In the genomic region with DNA sequence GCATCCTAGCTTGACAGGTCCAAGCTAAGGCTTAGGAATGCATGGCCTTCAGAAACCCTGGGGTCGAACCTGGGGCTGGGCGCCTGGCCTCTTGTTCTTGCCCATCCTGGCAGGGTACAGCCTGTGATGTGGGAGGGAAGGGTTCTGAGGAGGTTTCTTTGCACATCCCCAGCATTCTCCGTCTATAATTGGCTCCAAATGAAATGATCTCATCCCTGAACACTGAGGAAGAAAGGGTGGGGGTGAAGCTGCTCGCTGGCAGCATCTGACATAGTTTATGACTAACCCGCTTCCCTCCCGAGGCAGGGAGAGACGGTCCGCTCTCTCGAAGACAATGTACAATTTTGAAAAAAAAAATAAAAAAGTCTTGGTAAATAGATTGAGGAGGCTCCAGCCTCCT, we compare ENCODE assay signal across 10 cellular contexts.
A peak's percentile ranks its signal among the peaks of the same experiment; 100 is the strongest.
DNase-seq lines count a peak whose midpoint lies in the region; ATAC-seq and TF ChIP-seq lines count a peak whose summit lies in the region.
"Had no signal": no experiment of that assay in that cellular context is flagged by ENCODE, and none has a peak within 500 bp of the region (broad histone marks: within the 10 kb centered on the region; RNA-seq: fewer than 3 reads in every experiment).

No MANE protein-coding gene starts in this region.

- H3K9me3 ChIP-seq in HEK293 (ENCODE audit: control insufficient read depth, insufficient read depth, low read depth, low read length) (no peaks in the 10 kb centered on the region), heart left ventricle (no peaks in the 10 kb centered on the region), testis (no peaks in the 10 kb centered on the region)

- H3K27me3 ChIP-seq in heart left ventricle (no peaks in the 10 kb centered on the region), testis (no peaks in the 10 kb centered on the region)

- POLR2A ChIA-PET in HEK293 (lab: Yijun Ruan, JAX) = interaction anchor here (0.6 to 1.4 kb wide), 2 partner anchors 158 to 164 kb away, joined by 3 to 5 read pairs; no protein-coding TSS in a partner anchor

- DNase-seq in heart left ventricle (peak in 4 of 5 donors; percentile 45 to 74 (median 62)), skeletal muscle cell (ENCODE audit: low read depth) (peak; percentile 70), activated gamma-delta T cell treated with Interleukin-2 at 50 U/mL for 16 hours (no peak), SIG-M5 (lab: John Stamatoyannopoulos, UW) (no peak), NCI-H1048 (lab: John Stamatoyannopoulos, UW) (no peak), testis (no peak)
- DNase-seq: Karpas-422 had no signal

- no peak for TF ChIP-seq POLR2A in heart left ventricle (IDR thresholded peaks at IDR 0.05)
- no peak for TF ChIP-seq POLR2A in testis (IDR thresholded peaks at IDR 0.05)

- CTCF ChIA-PET in HEK293 (lab: Yijun Ruan, JAX) = interaction anchor here (0.8 to 4.5 kb wide), 9 partner anchors 9 to 189 kb away, joined by 3 to 25 read pairs (median 7); no protein-coding TSS in a partner anchor

- intact Hi-C loops in heart left ventricle (cut with DNase I) (loop anchor here in 2 of 10 donors (2.0 to 5.0 kb wide), 2 partner anchors 32 to 46 kb away; no protein-coding TSS in a partner anchor), testis (cut with DNase I; ENCODE audit: low total_unique reads) (no loop called here)

- H3K4me1 ChIP-seq in HEK293 (ENCODE audit: control insufficient read depth, insufficient read depth, low read length) (no peaks in the 10 kb centered on the region; the same call in 1 of the 2 replicates), heart left ventricle (peaks cover 0 to 18% (median 11%) of the 10 kb centered on the region in 12 donors), testis (no peaks in the 10 kb centered on the region)
- H3K4me1 ChIP-seq: parathyroid adenoma had no signal

- H3K27ac ChIP-seq in HEK293 (ENCODE audit: extremely low read depth, low read depth, low read length) (no peak overlapping the region), adipose tissue (ENCODE audit: low read depth, low read length) (peak overlapping the region; percentile 56), heart left ventricle (peak overlapping the region in 7 of 12 donors; percentile 15 to 68 (median 49)), testis (no peak overlapping the region)
- H3K27ac ChIP-seq: parathyroid adenoma had no signal

- TF ChIP-seq CTCF in HEK293 (tag by site-specific recombination; IDR thresholded peaks at IDR 0.05) (no peak), heart left ventricle (IDR thresholded peaks at IDR 0.05) (no peak), testis (IDR thresholded peaks at IDR 0.05) (no peak)

- peak; percentile 71 to 98 (median 95) for ATAC-seq in heart left ventricle

- 22 to 36% (median 33%) methylated on average over 9 of the region's 9 CpGs for WGBS in adipose tissue, 3 donors
- WGBS in heart left ventricle, 4 donors = 5 to 34% (median 16%) methylated on average over 8 to 9 of the region's 9 CpGs
- 43 to 44% methylated on average over 9 of the region's 9 CpGs for WGBS in testis, 2 donors

- H3K4me3 ChIP-seq in HEK293 (ENCODE audit: low read depth, low read length) (peak overlapping the region; percentile 8; the same call in 1 of the 2 replicates), heart left ventricle (no peak overlapping the region), skeletal muscle cell (ENCODE audit: low read depth, low read length) (no peak overlapping the region), testis (no peak overlapping the region)

- H3K36me3 ChIP-seq in HEK293 (ENCODE audit: control insufficient read depth in 2 of 2, insufficient read depth in 1 of 2, low read length in 2 of 2) (no peaks in the 10 kb centered on the region), heart left ventricle (no peaks in the 10 kb centered on the region), testis (ENCODE audit: low read depth, missing control alignments) (no peaks in the 10 kb centered on the region)

TF ChIP-seq in HEK293, 187 proteins besides CTCF, POLR2A, EP300 and RAD21 (continues in another document):
- TF ChIP-seq ZNF335 (tag by site-specific recombination; conservative IDR thresholded peaks at IDR 0.05) = no peak
- TF ChIP-seq ZSCAN16 (tag by site-specific recombination; IDR thresholded peaks at IDR 0.05) = no peak
- TF ChIP-seq ZNF561 (tag by site-specific recombination; IDR thresholded peaks at IDR 0.05; ENCODE audit: borderline replicate concordance) = peak; percentile 45; the same call in 1 of the 2 replicates
- TF ChIP-seq SP7 (tag by site-specific recombination; IDR thresholded peaks at IDR 0.05) = 0 out of 2 replicates have a peak, but pooled peaks have one; percentile 16
- no peak for TF ChIP-seq ZNF169 (tag by site-specific recombination; IDR thresholded peaks at IDR 0.05)
- no peak for TF ChIP-seq YY1 (tag by site-specific recombination; IDR thresholded peaks at IDR 0.05)
- TF ChIP-seq ZNF629 (tag by site-specific recombination; IDR thresholded peaks at IDR 0.05) = peak; percentile 52
- no peak for TF ChIP-seq ZNF121 (tag by site-specific recombination; IDR thresholded peaks at IDR 0.05)
- TF ChIP-seq ZNF350 (tag by site-specific recombination; IDR thresholded peaks at IDR 0.05) = no peak
- no peak for TF ChIP-seq ZSCAN30 (tag by site-specific recombination; IDR thresholded peaks at IDR 0.05)
- TF ChIP-seq ZBTB21 (tag by site-specific recombination; IDR thresholded peaks at IDR 0.05) = no peak
- TF ChIP-seq ZBTB7A (tag by site-specific recombination; IDR thresholded peaks at IDR 0.05; ENCODE audit: low read depth) = no peak
- no peak for TF ChIP-seq KLF16 (tag by site-specific recombination; IDR thresholded peaks at IDR 0.05)
- no peak for TF ChIP-seq ZNF341 (tag by site-specific recombination; IDR thresholded peaks at IDR 0.05; ENCODE audit: low read depth)
- no peak for TF ChIP-seq BCL11B (tag by site-specific recombination; IDR thresholded peaks at IDR 0.05; ENCODE audit: low read depth)
- TF ChIP-seq ZFP37 (tag by site-specific recombination; IDR thresholded peaks at IDR 0.05) = no peak
- TF ChIP-seq ZNF274 (IDR thresholded peaks at IDR 0.05; ENCODE audit: low read length) = no peak
- TF ChIP-seq ZNF274 (tag by site-specific recombination; IDR thresholded peaks at IDR 0.05; ENCODE audit: borderline replicate concordance) = no peak
- TF ChIP-seq ZNF830 (tag by site-specific recombination; IDR thresholded peaks at IDR 0.05; ENCODE audit: low read depth) = no peak
- TF ChIP-seq, protein P1, sequence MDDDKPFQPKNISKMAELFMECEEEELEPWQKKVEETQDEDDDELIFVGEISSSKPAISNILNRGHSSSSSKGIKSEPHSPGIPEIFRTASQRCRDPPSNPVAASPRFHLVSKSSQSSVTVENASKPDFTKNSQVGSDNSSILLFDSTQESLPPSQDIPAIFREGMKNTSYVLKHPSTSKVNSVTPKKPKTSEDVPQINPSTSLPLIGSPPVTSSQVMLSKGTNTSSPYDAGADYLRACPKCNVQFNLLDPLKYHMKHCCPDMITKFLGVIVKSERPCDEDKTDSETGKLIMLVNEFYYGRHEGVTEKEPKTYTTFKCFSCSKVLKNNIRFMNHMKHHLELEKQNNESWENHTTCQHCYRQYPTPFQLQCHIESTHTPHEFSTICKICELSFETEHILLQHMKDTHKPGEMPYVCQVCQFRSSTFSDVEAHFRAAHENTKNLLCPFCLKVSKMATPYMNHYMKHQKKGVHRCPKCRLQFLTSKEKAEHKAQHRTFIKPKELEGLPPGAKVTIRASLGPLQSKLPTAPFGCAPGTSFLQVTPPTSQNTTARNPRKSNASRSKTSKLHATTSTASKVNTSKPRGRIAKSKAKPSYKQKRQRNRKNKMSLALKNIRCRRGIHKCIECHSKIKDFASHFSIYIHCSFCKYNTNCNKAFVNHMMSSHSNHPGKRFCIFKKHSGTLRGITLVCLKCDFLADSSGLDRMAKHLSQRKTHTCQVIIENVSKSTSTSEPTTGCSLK (tag by site-specific recombination; IDR thresholded peaks at IDR 0.05) = no peak
- TF ChIP-seq ZNF785 (tag by site-specific recombination; IDR thresholded peaks at IDR 0.05) = no peak
- TF ChIP-seq, protein P2, sequence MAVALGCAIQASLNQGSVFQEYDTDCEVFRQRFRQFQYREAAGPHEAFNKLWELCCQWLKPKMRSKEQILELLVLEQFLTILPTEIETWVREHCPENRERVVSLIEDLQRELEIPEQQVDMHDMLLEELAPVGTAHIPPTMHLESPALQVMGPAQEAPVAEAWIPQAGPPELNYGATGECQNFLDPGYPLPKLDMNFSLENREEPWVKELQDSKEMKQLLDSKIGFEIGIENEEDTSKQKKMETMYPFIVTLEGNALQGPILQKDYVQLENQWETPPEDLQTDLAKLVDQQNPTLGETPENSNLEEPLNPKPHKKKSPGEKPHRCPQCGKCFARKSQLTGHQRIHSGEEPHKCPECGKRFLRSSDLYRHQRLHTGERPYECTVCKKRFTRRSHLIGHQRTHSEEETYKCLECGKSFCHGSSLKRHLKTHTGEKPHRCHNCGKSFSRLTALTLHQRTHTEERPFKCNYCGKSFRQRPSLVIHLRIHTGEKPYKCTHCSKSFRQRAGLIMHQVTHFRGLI (tag by site-specific recombination; IDR thresholded peaks at IDR 0.05) = no peak
- no peak for TF ChIP-seq ZFP41 (tag by site-specific recombination; IDR thresholded peaks at IDR 0.05; ENCODE audit: borderline replicate concordance)
- TF ChIP-seq ZSCAN23 (tag by site-specific recombination; IDR thresholded peaks at IDR 0.05) = no peak
- TF ChIP-seq ZNF324 (tag by site-specific recombination; IDR thresholded peaks at IDR 0.05) = no peak
- TF ChIP-seq ZFHX2 (tag by site-specific recombination; conservative IDR thresholded peaks at IDR 0.05) = no peak
- no peak for TF ChIP-seq SP2 (tag by site-specific recombination; IDR thresholded peaks at IDR 0.05)
- TF ChIP-seq, protein P3, sequence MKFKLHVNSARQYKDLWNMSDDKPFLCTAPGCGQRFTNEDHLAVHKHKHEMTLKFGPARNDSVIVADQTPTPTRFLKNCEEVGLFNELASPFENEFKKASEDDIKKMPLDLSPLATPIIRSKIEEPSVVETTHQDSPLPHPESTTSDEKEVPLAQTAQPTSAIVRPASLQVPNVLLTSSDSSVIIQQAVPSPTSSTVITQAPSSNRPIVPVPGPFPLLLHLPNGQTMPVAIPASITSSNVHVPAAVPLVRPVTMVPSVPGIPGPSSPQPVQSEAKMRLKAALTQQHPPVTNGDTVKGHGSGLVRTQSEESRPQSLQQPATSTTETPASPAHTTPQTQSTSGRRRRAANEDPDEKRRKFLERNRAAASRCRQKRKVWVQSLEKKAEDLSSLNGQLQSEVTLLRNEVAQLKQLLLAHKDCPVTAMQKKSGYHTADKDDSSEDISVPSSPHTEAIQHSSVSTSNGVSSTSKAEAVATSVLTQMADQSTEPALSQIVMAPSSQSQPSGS (tag by site-specific recombination; IDR thresholded peaks at IDR 0.05; ENCODE audit: low read depth) = peak; percentile 58
- no peak for TF ChIP-seq SALL2 (tag by site-specific recombination; IDR thresholded peaks at IDR 0.05; ENCODE audit: borderline replicate concordance)
- no peak for TF ChIP-seq ZIC2 (tag by site-specific recombination; IDR thresholded peaks at IDR 0.05)

Comparison
In these comparisons a context has a peak if more than half of its experiments do, and no peak if none do; other contexts are left out.
1. H3K27ac ChIP-seq: peak in adipose tissue (single experiment) and heart left ventricle (7 of 12); none in HEK293 (single experiment) and testis (0 of 2).
2. DNase-seq: peak in heart left ventricle (4 of 5) and skeletal muscle cell (single experiment); none in activated gamma-delta T cell treated with Interleukin-2 at 50 U/mL for 16 hours (single experiment), SIG-M5 (single experiment), NCI-H1048 (single experiment) and testis (single experiment).